ENCODE assay signal across 20 cellular contexts in genomic region chr15:70045045-70045444, GRCh38. TPM values are rescaled to one million over a fixed set of nuclear protein-coding genes. Genes with fewer than 3 reads are reported as not detected.
DNase-seq lines count a peak whose midpoint lies in the region; ATAC-seq and TF ChIP-seq lines count a peak whose summit lies in the region.
"Had no signal": no experiment of that assay in that cellular context is flagged by ENCODE, and none has a peak within 500 bp of the region (broad histone marks: within the 10 kb centered on the region; RNA-seq: fewer than 3 reads in every experiment).

No MANE protein-coding gene starts in this region.

- H3K4me3 Mint-ChIP-seq in CD14-positive monocyte = no peak overlapping the region
- H3K4me3 Mint-ChIP-seq: activated naive CD4-positive, alpha-beta T cell treated with anti-CD3 and anti-CD28 coated beads for 36 hours; CD4-positive, CD25-positive, alpha-beta regulatory T cell; natural killer cell treated with Interleukin-12 subunit alpha and Interleukin-12 subunit beta and Interleukin-15 and Interleukin-18, amount 100 ng/mL, for 72 hours; stimulated activated effector memory CD8-positive, alpha-beta T cell treated with anti-CD3 and anti-CD28 coated beads, Interleukin-12 subunit alpha, Interleukin-12 subunit beta, amount 100 ng/mL, for 72 hours had no signal

- H3K36me3 Mint-ChIP-seq in CD14-positive monocyte = peaks cover 22 to 50% of the 10 kb centered on the region in 2 donors
- H3K36me3 Mint-ChIP-seq: natural killer cell treated with Interleukin-12 subunit alpha and Interleukin-12 subunit beta and Interleukin-15 and Interleukin-18, amount 100 ng/mL, for 72 hours had no signal

- DNase-seq in CD14-positive monocyte (ENCODE audit: low spot score) (peak; percentile 47), NB4 (ENCODE audit: low read depth) (peak; percentile 68), cardiac fibroblast (ENCODE audit: low read depth in 2 of 2) (peak; percentile 45 to 52), iris pigment epithelial cell (ENCODE audit: low read depth) (peak; percentile 20), GM19238 (ENCODE audit: insufficient read length, low spot score) (no peak), left ventricle myocardium superior (no peak), AG20443 (ENCODE audit: low spot score) (no peak)
- DNase-seq: activated CD4-positive, CD25-positive, alpha-beta regulatory T cell treated with anti-CD3 and anti-CD28 coated beads, Interleukin-2, amount 50 U/mL, for 72 hours; activated CD8-positive, alpha-beta memory T cell treated with anti-CD3 and anti-CD28 coated beads for 24 hours; activated naive CD4-positive, alpha-beta T cell treated with anti-CD3 and anti-CD28 coated beads for 36 hours; activated T-cell treated with anti-CD3 and anti-CD28 coated beads, Interleukin-2, amount 50 U/mL, for 48 hours; CD4-positive, CD25-positive, alpha-beta regulatory T cell; KBM-7; NCI-H1048; NCI-H187 treated with DMSO at 0.1 percent for 48 hours had no signal

- intact Hi-C loops in CD14-positive monocyte (cut with micrococcal nuclease) (loop anchor here in 1 of 2 donors (10.0 kb wide), 1 partner anchor 470 kb away; no protein-coding TSS in a partner anchor), left ventricle myocardium superior (cut with micrococcal nuclease) (no loop called here)

- H3K4me3 ChIP-seq in NB4 (ENCODE audit: low read depth, low read length) = no peak overlapping the region
- no peak overlapping the region for H3K4me3 ChIP-seq in cardiac fibroblast (replicated peaks in 1 of 2; ENCODE audit: low read depth in 2 of 2, low read length in 2 of 2)
- H3K4me3 ChIP-seq: thoracic aorta had no signal

- H3K4me1 Mint-ChIP-seq in CD14-positive monocyte = peaks cover 3% of the 10 kb centered on the region
- H3K4me1 Mint-ChIP-seq: stimulated activated effector memory CD8-positive, alpha-beta T cell treated with anti-CD3 and anti-CD28 coated beads, Interleukin-12 subunit alpha, Interleukin-12 subunit beta, amount 100 ng/mL, for 72 hours had no signal

- no peak for TF ChIP-seq POLR2A in NB4 (IDR thresholded peaks at IDR 0.05; ENCODE audit: extremely low read depth, insufficient read length)

- H3K9me3 Mint-ChIP-seq in CD14-positive monocyte = no peaks in the 10 kb centered on the region
- H3K9me3 Mint-ChIP-seq: activated naive CD4-positive, alpha-beta T cell treated with anti-CD3 and anti-CD28 coated beads for 36 hours; CD4-positive, CD25-positive, alpha-beta regulatory T cell; natural killer cell treated with Interleukin-12 subunit alpha and Interleukin-12 subunit beta and Interleukin-15 and Interleukin-18, amount 100 ng/mL, for 72 hours; stimulated activated effector memory CD8-positive, alpha-beta T cell treated with anti-CD3 and anti-CD28 coated beads, Interleukin-12 subunit alpha, Interleukin-12 subunit beta, amount 100 ng/mL, for 72 hours had no signal

- no peak overlapping the region for H3K27ac Mint-ChIP-seq in CD14-positive monocyte
- H3K27ac Mint-ChIP-seq: activated naive CD4-positive, alpha-beta T cell treated with anti-CD3 and anti-CD28 coated beads for 36 hours; CD4-positive, CD25-positive, alpha-beta regulatory T cell; natural killer cell treated with Interleukin-12 subunit alpha and Interleukin-12 subunit beta and Interleukin-15 and Interleukin-18, amount 100 ng/mL, for 72 hours; stimulated activated effector memory CD8-positive, alpha-beta T cell treated with anti-CD3 and anti-CD28 coated beads, Interleukin-12 subunit alpha, Interleukin-12 subunit beta, amount 100 ng/mL, for 72 hours had no signal

- no peaks in the 10 kb centered on the region for H3K27me3 Mint-ChIP-seq in CD14-positive monocyte (ENCODE audit: low read depth in 3 of 3)
- H3K27me3 Mint-ChIP-seq: CD4-positive, CD25-positive, alpha-beta regulatory T cell had no signal

- ATAC-seq in HG03045 (IDR thresholded peaks at IDR 0.05; ENCODE audit: unreplicated experiment) = no peak
- ATAC-seq in left ventricle myocardium superior = no peak
- ATAC-seq: SK-N-SH treated with all-trans-retinoic acid at 6 μM for 48 hours; stimulated activated effector memory CD8-positive, alpha-beta T cell treated with anti-CD3 and anti-CD28 coated beads, Interleukin-12 subunit alpha, Interleukin-12 subunit beta, amount 100 ng/mL, for 72 hours had no signal

- TF ChIP-seq CTCF in CD14-positive monocyte (IDR thresholded peaks at IDR 0.05) = no peak
- no peak for TF ChIP-seq CTCF in NB4 (IDR thresholded peaks at IDR 0.05; ENCODE audit: low read depth, low read length)
- no peak for TF ChIP-seq CTCF in cardiac fibroblast (IDR thresholded peaks at IDR 0.05; ENCODE audit: low read depth, low read length)

RNA-seq across cellular contexts. Expression of gene TLE3, which starts 52.7 kb away (rescaled TPM):
- polyA plus RNA-seq in CD14-positive monocyte = 10 to 100 TPM; 12.8 to 23.6 TPM
- 12.8 TPM for total RNA-seq in left ventricle myocardium superior

Comparison
In these comparisons a context has a peak if more than half of its experiments do, and no peak if none do; other contexts are left out.
1. DNase-seq: peak in CD14-positive monocyte (single experiment), NB4 (single experiment), cardiac fibroblast (2 of 2) and iris pigment epithelial cell (single experiment); none in GM19238 (single experiment), left ventricle myocardium superior (single experiment) and AG20443 (single experiment).